In genomic region chr16:66510711-66511614, GRCh38 we compare ENCODE assay signal across 1 cellular context.
TF ChIP-seq lines count a peak whose summit lies in the region.

No MANE protein-coding gene starts in this region.

TF ChIP-seq in HepG2, 621 proteins besides CTCF, POLR2A, EP300 and RAD21:
- no peak for TF ChIP-seq HNF1A (IDR thresholded peaks at IDR 0.05; ENCODE audit: low read depth)
- TF ChIP-seq HNF1A (CRISPR knock-in tag; IDR thresholded peaks at IDR 0.05; ENCODE audit: borderline replicate concordance): no peak
- no peak for TF ChIP-seq ZNF616 (CRISPR knock-in tag; IDR thresholded peaks at IDR 0.05; ENCODE audit: low read depth)
- TF ChIP-seq PRDM15 (CRISPR knock-in tag; IDR thresholded peaks at IDR 0.05): no peak
- TF ChIP-seq MAFG (CRISPR knock-in tag; IDR thresholded peaks at IDR 0.05): peak; percentile 85
- no peak for TF ChIP-seq FOXK1 (CRISPR knock-in tag; IDR thresholded peaks at IDR 0.05; ENCODE audit: borderline replicate concordance, low read depth)
- no peak for TF ChIP-seq GRHL1 (CRISPR knock-in tag; conservative IDR thresholded peaks at IDR 0.05)
- no peak for TF ChIP-seq HNF4A (CRISPR knock-in tag; IDR thresholded peaks at IDR 0.05)
- TF ChIP-seq ZNF768 (CRISPR knock-in tag; IDR thresholded peaks at IDR 0.05): peak; percentile 90
- TF ChIP-seq ZNF282 (IDR thresholded peaks at IDR 0.05; ENCODE audit: partially characterized antibody): no peak
- 0 out of 2 replicates have a peak, but pooled peaks have one; percentile 35 for TF ChIP-seq ZNF619 (CRISPR knock-in tag; IDR thresholded peaks at IDR 0.05)
- no peak for TF ChIP-seq ZNF543 (CRISPR knock-in tag; IDR thresholded peaks at IDR 0.05)
- no peak for TF ChIP-seq ZNF225 (CRISPR knock-in tag; IDR thresholded peaks at IDR 0.05)
- no peak for TF ChIP-seq ELF1 (CRISPR knock-in tag; IDR thresholded peaks at IDR 0.05)
- no peak for TF ChIP-seq ZMAT3 (CRISPR knock-in tag; conservative IDR thresholded peaks at IDR 0.05)
- TF ChIP-seq RBFOX2 (IDR thresholded peaks at IDR 0.05; ENCODE audit: low read depth, low read length): no peak
- no peak for TF ChIP-seq ZNF770 (CRISPR knock-in tag; IDR thresholded peaks at IDR 0.05)
- TF ChIP-seq ZNF687 (CRISPR knock-in tag; IDR thresholded peaks at IDR 0.05): peak; percentile 25
- no peak for TF ChIP-seq CSRNP2 (CRISPR knock-in tag; conservative IDR thresholded peaks at IDR 0.05; ENCODE audit: low read depth)
- 0 out of 2 replicates have a peak, but pooled peaks have one; percentile 11 for TF ChIP-seq ZNF761 (CRISPR knock-in tag; conservative IDR thresholded peaks at IDR 0.05)
- TF ChIP-seq JUN (CRISPR knock-in tag; IDR thresholded peaks at IDR 0.05): no peak
- peak; percentile 99 to 100 for TF ChIP-seq MAFK (conservative IDR thresholded peaks at IDR 0.05 in 1 of 2, IDR thresholded peaks at IDR 0.05 in 1 of 2; ENCODE audit: low read length in 2 of 2)
- no peak for TF ChIP-seq MYC (CRISPR knock-in tag; IDR thresholded peaks at IDR 0.05; ENCODE audit: borderline replicate concordance)
- TF ChIP-seq ZNF20 (CRISPR knock-in tag; IDR thresholded peaks at IDR 0.05): no peak
- peak; percentile 99 for TF ChIP-seq MAFF (IDR thresholded peaks at IDR 0.05; ENCODE audit: low read depth, low read length)
